ENCODE assay signal across 21 cellular contexts in the genomic region with DNA sequence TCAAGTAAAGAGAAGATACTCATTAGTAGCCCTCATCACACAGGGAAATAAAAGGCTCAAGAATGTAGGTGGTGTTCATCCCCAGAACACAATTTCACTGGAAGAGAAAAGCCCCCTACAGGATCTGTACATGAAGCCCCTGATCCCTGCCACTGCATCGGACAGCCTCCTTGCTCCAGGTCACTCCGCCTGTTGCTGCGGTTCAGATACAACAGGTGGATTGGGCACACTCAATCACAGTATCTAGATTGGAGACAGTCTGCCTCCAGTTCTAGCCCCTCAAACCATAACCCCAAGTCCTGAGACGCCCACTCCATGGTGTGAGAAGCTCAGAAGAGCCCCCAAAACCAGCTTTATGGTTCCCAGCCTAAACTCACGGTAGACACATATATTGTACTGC. TPM values are rescaled to one million over a fixed set of nuclear protein-coding genes. Genes with fewer than 3 reads are reported as not detected.
DNase-seq lines count a peak whose midpoint lies in the region; TF ChIP-seq lines count a peak whose summit lies in the region.
"Had no signal": no experiment of that assay in that cellular context is flagged by ENCODE, and none has a peak within 500 bp of the region (broad histone marks: within the 10 kb centered on the region; RNA-seq: fewer than 3 reads in every experiment).

No MANE protein-coding gene starts in this region.

- H3K79me1 ChIP-seq in neuronal stem cell (ENCODE audit: low read depth, low read length): no peaks in the 10 kb centered on the region

- no peak overlapping the region for H3K23ac ChIP-seq in neuronal stem cell (ENCODE audit: low read depth, low read length, poor library complexity)

- no peak for TF ChIP-seq POLR2A in spleen (IDR thresholded peaks at IDR 0.05)

- no peaks in the 10 kb centered on the region for H3K9me3 ChIP-seq in spleen
- H3K9me3 ChIP-seq in neuronal stem cell (replicated peaks in 1 of 2; ENCODE audit: control insufficient read depth in 2 of 2, insufficient read depth in 1 of 2, low read depth in 1 of 2, low read length in 2 of 2): no peaks in the 10 kb centered on the region
- H3K9me3 ChIP-seq: BE2C; BLaER1 treated with 17β-estradiol and CSF1 and Interleukin-3, amounts not matched to agents 10 nM and 100 nM had no signal

- H3K27ac ChIP-seq in spleen (no peak overlapping the region), neuronal stem cell (replicated peaks; ENCODE audit: low read length) (no peak overlapping the region)
- H3K27ac ChIP-seq: 22Rv1 had no signal

- no peak overlapping the region for H3K18ac ChIP-seq in neuronal stem cell (ENCODE audit: low read length)

- H3K4me1 Mint-ChIP-seq in dendritic cell treated with granulocyte-macrophage colony-stimulating factor and Interleukin-4, amounts not matched to agents 40 ng/mL and 50 ng/mL, for 4 days (ENCODE audit: low read depth): peaks cover 74% of the 10 kb centered on the region
- peaks cover 25% of the 10 kb centered on the region for H3K4me1 Mint-ChIP-seq in CD14-positive monocyte
- H3K4me1 Mint-ChIP-seq: CD4-positive, alpha-beta memory T cell had no signal

- H2AFZ ChIP-seq in neuronal stem cell (ENCODE audit: low read length): no peak overlapping the region

- no peak overlapping the region for H4K91ac ChIP-seq in neuronal stem cell (ENCODE audit: low read depth, low read length, poor library complexity)

- no peak overlapping the region for H3K4ac ChIP-seq in neuronal stem cell (ENCODE audit: low read length)

- no peaks in the 10 kb centered on the region for H3K27me3 Mint-ChIP-seq in dendritic cell treated with granulocyte-macrophage colony-stimulating factor and Interleukin-4, amounts not matched to agents 40 ng/mL and 50 ng/mL, for 4 days
- H3K27me3 Mint-ChIP-seq in CD14-positive monocyte (ENCODE audit: low read depth in 3 of 3): peaks cover 0 to 11% (median 2%) of the 10 kb centered on the region in 3 donors

- H3K36me3 Mint-ChIP-seq in dendritic cell treated with granulocyte-macrophage colony-stimulating factor and Interleukin-4, amounts not matched to agents 40 ng/mL and 50 ng/mL, for 4 days (ENCODE audit: low read depth): no peaks in the 10 kb centered on the region
- peaks cover 0 to 2% of the 10 kb centered on the region in 2 donors for H3K36me3 Mint-ChIP-seq in CD14-positive monocyte
- H3K36me3 Mint-ChIP-seq: CD4-positive, alpha-beta memory T cell had no signal

- H3K4me3 Mint-ChIP-seq in dendritic cell treated with granulocyte-macrophage colony-stimulating factor and Interleukin-4, amounts not matched to agents 40 ng/mL and 50 ng/mL, for 4 days: peak overlapping the region; percentile 33
- no peak overlapping the region for H3K4me3 Mint-ChIP-seq in CD14-positive monocyte
- H3K4me3 Mint-ChIP-seq: CD4-positive, alpha-beta memory T cell; HFFc6 had no signal

- intact Hi-C loops in dendritic cell treated with granulocyte-macrophage colony-stimulating factor and Interleukin-4, amounts not matched to agents 40 ng/mL and 50 ng/mL, for 4 days (cut with micrococcal nuclease): no loop called here
- intact Hi-C loops in spleen (cut with DNase I; ENCODE audit: low total_unique reads): no loop called here
- intact Hi-C loops in CD14-positive monocyte (cut with micrococcal nuclease): no loop called here

- H3K36me3 ChIP-seq in spleen (no peaks in the 10 kb centered on the region), neuronal stem cell (replicated peaks in 1 of 2; ENCODE audit: control insufficient read depth in 2 of 2, insufficient read depth in 2 of 2, low read length in 2 of 2) (no peaks in the 10 kb centered on the region)
- H3K36me3 ChIP-seq: BE2C; BLaER1 treated with 17β-estradiol and CSF1 and Interleukin-3, amounts not matched to agents 10 nM and 100 nM had no signal

- no peak overlapping the region for H2BK15ac ChIP-seq in neuronal stem cell (ENCODE audit: low read length)

- H3K4me1 ChIP-seq in spleen (no peaks in the 10 kb centered on the region), neuronal stem cell (ENCODE audit: control insufficient read depth in 2 of 2, insufficient read depth in 1 of 2, low read depth in 1 of 2, low read length in 2 of 2) (peaks cover 0 to 1% of the 10 kb centered on the region in 2 donors)
- H3K4me1 ChIP-seq: BE2C had no signal

- no peak overlapping the region for H2AK5ac ChIP-seq in neuronal stem cell (ENCODE audit: low read depth, low read length)

- H3K27me3 ChIP-seq in spleen (replicated peaks in 1 of 7) (peaks cover 0 to 31% (median 4%) of the 10 kb centered on the region in 7 donors), neuronal stem cell (ENCODE audit: control insufficient read depth in 3 of 3, insufficient read depth in 3 of 3, low read depth in 1 of 3, low read length in 3 of 3) (peaks cover 0 to 65% (median 0%) of the 10 kb centered on the region in 3 experiments)
- H3K27me3 ChIP-seq: BE2C; BLaER1 treated with 17β-estradiol and CSF1 and Interleukin-3, amounts not matched to agents 10 nM and 100 nM had no signal

- H2BK12ac ChIP-seq in neuronal stem cell (ENCODE audit: low read length): no peak overlapping the region

- no peak overlapping the region for H2BK120ac ChIP-seq in neuronal stem cell (ENCODE audit: low read depth, low read length)

- H3K4me3 ChIP-seq in spleen (no peak overlapping the region), neuronal stem cell (ENCODE audit: low read length in 2 of 2) (no peak overlapping the region)
- H3K4me3 ChIP-seq: BLaER1 treated with 17β-estradiol and CSF1 and Interleukin-3, amounts not matched to agents 10 nM and 100 nM had no signal

- peak; percentile 24 for DNase-seq in activated CD8-positive, alpha-beta memory T cell treated with anti-CD3 and anti-CD28 coated beads for 24 hours
- DNase-seq in activated CD8-positive, alpha-beta memory T cell treated with anti-CD3 and anti-CD28 coated beads, Interleukin-2, amount 50 U/mL, for 4 hours: no peak
- DNase-seq in spleen: peak; percentile 29
- no peak for DNase-seq in CD14-positive monocyte (ENCODE audit: low spot score)
- no peak for DNase-seq in neuronal stem cell (ENCODE audit: low spot score)
- DNase-seq: BE2C; Calu3; CD4-positive, alpha-beta memory T cell; COR-L47; DMS53; DMS79 treated with DMSO at 0.1 percent for 48 hours; GF-D8; GOT3; H7; HFFc6 had no signal

- H3K27ac Mint-ChIP-seq in dendritic cell treated with granulocyte-macrophage colony-stimulating factor and Interleukin-4, amounts not matched to agents 40 ng/mL and 50 ng/mL, for 4 days: peak overlapping the region; percentile 53
- H3K27ac Mint-ChIP-seq in CD14-positive monocyte: peak overlapping the region in 2 of 7 donors; percentile 25 to 95
- H3K27ac Mint-ChIP-seq: CD4-positive, alpha-beta memory T cell; HFFc6 had no signal

- no peak overlapping the region for H4K8ac ChIP-seq in neuronal stem cell (ENCODE audit: low read depth, low read length)

- no peaks in the 10 kb centered on the region for H3K9me3 Mint-ChIP-seq in dendritic cell treated with granulocyte-macrophage colony-stimulating factor and Interleukin-4, amounts not matched to agents 40 ng/mL and 50 ng/mL, for 4 days
- no peaks in the 10 kb centered on the region for H3K9me3 Mint-ChIP-seq in CD14-positive monocyte
- H3K9me3 Mint-ChIP-seq: CD4-positive, alpha-beta memory T cell; HFFc6 had no signal

- TF ChIP-seq CTCF in spleen (IDR thresholded peaks at IDR 0.05 in 8 of 11, conservative IDR thresholded peaks at IDR 0.05 in 3 of 11) (no peak), CD14-positive monocyte (IDR thresholded peaks at IDR 0.05) (no peak)

- H3K14ac ChIP-seq in neuronal stem cell (ENCODE audit: low read length): no peak overlapping the region

- H3K4me2 ChIP-seq in neuronal stem cell (ENCODE audit: insufficient read depth, low read length, poor library complexity, severe bottlenecking): no peak overlapping the region

- no peak overlapping the region for H3K9ac ChIP-seq in neuronal stem cell (ENCODE audit: low read depth, low read length, poor library complexity)
- H3K9ac ChIP-seq: BLaER1 treated with 17β-estradiol and CSF1 and Interleukin-3, amounts not matched to agents 10 nM and 100 nM had no signal

- no peak overlapping the region for H2BK5ac ChIP-seq in neuronal stem cell (ENCODE audit: low read length)

- 82 to 93% (median 84%) methylated on average over 5 of the region's 5 CpGs for WGBS in spleen, 5 donors
- no CpG with 5 or more reads among the region's 5 CpGs for WGBS in neuronal stem cell (ENCODE audit: extremely low coverage in 2 of 2, insufficient read length in 2 of 2, insufficient replicate concordance in 1 of 2), 2 donors

RNA-seq across cellular contexts. Expression of gene SLAMF9, which starts 1.1 kb away (rescaled TPM):
- total RNA-seq in spleen: 1 to 10 TPM in 1 of 7 donors, under 1 TPM in 2, not detected in 4; 0.67 to 1.3 (median 0.89) TPM
- polyA plus RNA-seq in spleen: under 1 TPM; 0.14 to 0.26 (median 0.22) TPM
- polyA plus RNA-seq in CD14-positive monocyte: not detected
- polyA plus RNA-seq in neuronal stem cell (2013, experiment 1 of 2): not detected
- polyA plus RNA-seq in neuronal stem cell (2013, experiment 2 of 2): not detected
- total RNA-seq: Calu3; CD4-positive, alpha-beta memory T cell; Daoy; G401; H7 had no signal
- polyA plus RNA-seq: AG04450; CD4-positive, alpha-beta memory T cell had no signal

RNA-seq across cellular contexts. Expression of gene IGSF9, which starts 7.5 kb away (rescaled TPM):
- total RNA-seq in spleen: 1 to 10 TPM in 4 of 7 donors, under 1 TPM in 3; 0.64 to 2.1 (median 1.1) TPM
- under 1 TPM; 0.12 to 0.80 (median 0.46) TPM for polyA plus RNA-seq in spleen
- not detected for polyA plus RNA-seq in CD14-positive monocyte
- 11.6 TPM for polyA plus RNA-seq in neuronal stem cell (2013, experiment 1 of 2)
- 11.4 TPM for polyA plus RNA-seq in neuronal stem cell (2013, experiment 2 of 2)
- total RNA-seq: CD4-positive, alpha-beta memory T cell; G401; HFFc6 had no signal
- polyA plus RNA-seq: AG04450; CD4-positive, alpha-beta memory T cell had no signal

RNA-seq across cellular contexts. Expression of gene TAGLN2, which starts 27.6 kb away (rescaled TPM):
- 100 to 1,000 TPM; 341 to 505 (median 407) TPM for total RNA-seq in spleen
- polyA plus RNA-seq in spleen (100 to 1,000 TPM; 351 to 525 (median 475) TPM), CD14-positive monocyte (1,000 to 10,000 TPM in 1 of 2 donors, 100 to 1,000 TPM in 1; 918 to 1,259 TPM)
- 27.0 TPM for polyA plus RNA-seq in neuronal stem cell (2013, experiment 1 of 2)
- 26.7 TPM for polyA plus RNA-seq in neuronal stem cell (2013, experiment 2 of 2)

RNA-seq across cellular contexts. Expression of gene CFAP45, which starts 53.0 kb away (rescaled TPM):
- total RNA-seq in spleen: 1 to 10 TPM; 1.1 to 3.0 (median 2.0) TPM
- polyA plus RNA-seq in spleen (1 to 10 TPM in 2 of 3 donors, under 1 TPM in 1; 0.58 to 2.8 (median 1.2) TPM), CD14-positive monocyte (under 1 TPM in 1 of 2 donors, not detected in 1; 0.12 TPM)
- 0.32 TPM for polyA plus RNA-seq in neuronal stem cell (2013, experiment 1 of 2)
- 0.47 TPM for polyA plus RNA-seq in neuronal stem cell (2013, experiment 2 of 2)
- total RNA-seq: G401 had no signal

Comparison
In these comparisons a context has a peak if more than half of its experiments do, and no peak if none do; other contexts are left out.
1. DNase-seq: peak in activated CD8-positive, alpha-beta memory T cell treated with anti-CD3 and anti-CD28 coated beads for 24 hours (single experiment) and spleen (single experiment); none in activated CD8-positive, alpha-beta memory T cell treated with anti-CD3 and anti-CD28 coated beads, Interleukin-2, amount 50 U/mL, for 4 hours (single experiment), CD14-positive monocyte (single experiment) and neuronal stem cell (single experiment).